20 cellular contexts compared by ENCODE assay signal in genomic region chr6:37615564-37616340, GRCh38.
DNase-seq lines count a peak whose midpoint lies in the region; ATAC-seq and TF ChIP-seq lines count a peak whose summit lies in the region.
"Had no signal": no experiment of that assay in that cellular context is flagged by ENCODE, and none has a peak within 500 bp of the region (broad histone marks: within the 10 kb centered on the region; RNA-seq: fewer than 3 reads in every experiment).

No MANE protein-coding gene starts in this region.

- peak overlapping the region; percentile 2 for H3K4me2 ChIP-seq in GM23248 (ENCODE audit: unreplicated experiment)
- H3K4me2 ChIP-seq: KMS-11 had no signal

- no peaks in the 10 kb centered on the region for H3K9me3 ChIP-seq in GM23248 (ENCODE audit: low read depth)
- no peaks in the 10 kb centered on the region for H3K9me3 ChIP-seq in SJCRH30 (replicated peaks)
- H3K9me3 ChIP-seq: Caco-2 had no signal

- H3K36me3 ChIP-seq in GM23248 (ENCODE audit: low read depth), result no peaks in the 10 kb centered on the region
- H3K36me3 ChIP-seq in SJCRH30, result no peaks in the 10 kb centered on the region

- no peaks in the 10 kb centered on the region for H3F3A ChIP-seq in GM23248 (ENCODE audit: insufficient read depth)

- DNase-seq in A172 (ENCODE audit: low spot score) (peak; percentile 95), GM23248 (peak; percentile 78), SJCRH30 (peak; percentile 60 to 66), dermis blood vessel endothelial cell (peak; percentile 20), foreskin keratinocyte (no peak), GM13976 (ENCODE audit: low spot score) (no peak), NOMO-1 treated with dmso at 0.1 percent for 144 hours (lab: John Stamatoyannopoulos, UW; ENCODE audit: unreplicated experiment) (no peak)
- DNase-seq: activated B cell treated with CpG ODN at 0.5 μM for 24 hours; activated CD8-positive, alpha-beta memory T cell treated with anti-CD3 and anti-CD28 coated beads, Interleukin-2, amount 50 U/mL, for 48 hours; activated naive CD4-positive, alpha-beta T cell treated with anti-CD3 and anti-CD28 coated beads for 36 hours; Caco-2; GF-D8; naive thymus-derived CD4-positive, alpha-beta T cell; NCI-H1694; NCI-H510A; stimulated activated CD4-positive, alpha-beta T cell treated with anti-CD3 and anti-CD28 coated beads, Interleukin-15, amount 100 ng/mL, for 24 hours; T-cell had no signal

- H3K79me2 ChIP-seq in GM23248 (ENCODE audit: insufficient read depth), result no peaks in the 10 kb centered on the region

- H3K4me3 ChIP-seq in GM23248, result no peak overlapping the region
- no peak overlapping the region for H3K4me3 ChIP-seq in SJCRH30
- H3K4me3 ChIP-seq: lung had no signal

- no peak overlapping the region for H3K9ac ChIP-seq in GM23248
- H3K9ac ChIP-seq: KMS-11 had no signal

- ATAC-seq in foreskin keratinocyte, result no peak
- ATAC-seq in HG03108 (IDR thresholded peaks at IDR 0.05; ENCODE audit: unreplicated experiment), result no peak
- ATAC-seq: naive thymus-derived CD4-positive, alpha-beta T cell; T-cell had no signal

- no peaks in the 10 kb centered on the region for H3K9me2 ChIP-seq in GM23248 (ENCODE audit: insufficient read depth)

- peaks cover 32% of the 10 kb centered on the region for H3K4me1 ChIP-seq in GM23248 (ENCODE audit: insufficient read depth)
- peaks cover 28% of the 10 kb centered on the region for H3K4me1 ChIP-seq in SJCRH30
- H3K4me1 ChIP-seq in foreskin keratinocyte, result no peaks in the 10 kb centered on the region
- H3K4me1 ChIP-seq: Caco-2 had no signal

- no peaks in the 10 kb centered on the region for H4K20me1 ChIP-seq in GM23248 (ENCODE audit: insufficient read depth)

- TF ChIP-seq CTCF in foreskin keratinocyte (conservative IDR thresholded peaks at IDR 0.05) (no peak), GM13976 (IDR thresholded peaks at IDR 0.05; ENCODE audit: borderline replicate concordance, control extremely low read depth, extremely low read depth, insufficient read depth, missing control alignments) (no peak)

- in situ Hi-C loops in GM23248 (cut with MboI), result no loop called here
- in situ Hi-C loops in GM13976 (cut with MboI; ENCODE audit: low sequenced_read_pairs, unreplicated experiment), result no loop called here

- 37 to 39% methylated on average over 15 of the region's 15 CpGs for WGBS in GM23248 (ENCODE audit: low coverage in 1 of 2, low lambda C conversion rate in 2 of 2, missing lambda C conversion rate in 2 of 2), 2 experiments

- H2AFZ ChIP-seq in GM23248, result peak overlapping the region; percentile 52

- H3K27ac ChIP-seq in GM23248 (peak overlapping the region; percentile 17), SJCRH30 (peak overlapping the region; percentile 66), foreskin keratinocyte (no peak overlapping the region)
- H3K27ac ChIP-seq: KMS-11 had no signal

- no peaks in the 10 kb centered on the region for H3K27me3 ChIP-seq in GM23248 (replicated peaks; ENCODE audit: insufficient read depth)
- no peaks in the 10 kb centered on the region for H3K27me3 ChIP-seq in SJCRH30
- H3K27me3 ChIP-seq in foreskin keratinocyte, result peaks cover 15% of the 10 kb centered on the region

Comparison
In these comparisons a context has a peak if more than half of its experiments do, and no peak if none do; other contexts are left out.
1. DNase-seq: peak in A172 (single experiment), GM23248 (single experiment), SJCRH30 (2 of 2) and dermis blood vessel endothelial cell (single experiment); none in foreskin keratinocyte (0 of 2), GM13976 (single experiment) and NOMO-1 treated with dmso at 0.1 percent for 144 hours (single experiment).